8 cellular contexts compared by ENCODE assay signal in genomic region chr16:22898874-22899348, GRCh38.
DNase-seq lines count a peak whose midpoint lies in the region; TF ChIP-seq lines count a peak whose summit lies in the region.

No MANE protein-coding gene starts in this region.

- H3K4me1 ChIP-seq in mesendoderm (ENCODE audit: control insufficient read depth, low read depth, low read length), result no peaks in the 10 kb centered on the region

- WGBS in mesendoderm (ENCODE audit: extremely low coverage, insufficient coverage, low lambda C conversion rate), result no CpG with 5 or more reads among the region's 10 CpGs

- H2BK5ac ChIP-seq in mesendoderm (ENCODE audit: low read length), result no peak overlapping the region

- H3K27me3 ChIP-seq in mesendoderm (ENCODE audit: insufficient read depth, low read length, poor library complexity), result no peaks in the 10 kb centered on the region

- H2AK5ac ChIP-seq in mesendoderm (ENCODE audit: low read length), result no peak overlapping the region

- no peaks in the 10 kb centered on the region for H3K9me3 Mint-ChIP-seq in endothelial cell (ENCODE audit: unreplicated experiment)

- H3K27ac ChIP-seq in mesendoderm (ENCODE audit: low read depth, low read length), result no peak overlapping the region

- H3K79me2 ChIP-seq in mesendoderm (ENCODE audit: control insufficient read depth, insufficient read depth, low read length), result no peaks in the 10 kb centered on the region

- H3K4me3 ChIP-seq in mesendoderm (ENCODE audit: low read length), result no peak overlapping the region

- H3K27ac Mint-ChIP-seq in endothelial cell (ENCODE audit: unreplicated experiment), result no peak overlapping the region

- no peak overlapping the region for H4K8ac ChIP-seq in mesendoderm (ENCODE audit: low read depth, low read length)

- H2BK120ac ChIP-seq in mesendoderm (ENCODE audit: low read depth, low read length), result no peak overlapping the region

- H4K5ac ChIP-seq in mesendoderm (ENCODE audit: low read length), result no peak overlapping the region

- H3K4me3 Mint-ChIP-seq in endothelial cell (ENCODE audit: unreplicated experiment), result no peak overlapping the region

- no peak overlapping the region for H2BK15ac ChIP-seq in mesendoderm (replicated peaks; ENCODE audit: low read depth)

- no peak overlapping the region for H3K4ac ChIP-seq in mesendoderm (ENCODE audit: low read depth, low read length)

- H3K56ac ChIP-seq in mesendoderm (ENCODE audit: low read length), result no peak overlapping the region

- no peaks in the 10 kb centered on the region for H3K36me3 ChIP-seq in mesendoderm (ENCODE audit: control insufficient read depth, insufficient read depth, low read length)

- peak; percentile 88 for TF ChIP-seq CTCF in GM12873 (IDR thresholded peaks at IDR 0.05; ENCODE audit: insufficient read depth, low read depth, low read length, missing control alignments)
- TF ChIP-seq CTCF in endothelial cell (IDR thresholded peaks at IDR 0.05; ENCODE audit: unreplicated experiment), result peak; percentile 95

- no peak overlapping the region for H3K9ac ChIP-seq in mesendoderm (ENCODE audit: low read length)

- H3K36me3 Mint-ChIP-seq in endothelial cell (ENCODE audit: low read depth, unreplicated experiment), result no peaks in the 10 kb centered on the region

- H3K4me2 ChIP-seq in mesendoderm (ENCODE audit: low read length), result peak overlapping the region; percentile 13

- H3K23ac ChIP-seq in mesendoderm (ENCODE audit: low read length), result no peak overlapping the region

- no peak overlapping the region for H3K18ac ChIP-seq in mesendoderm (ENCODE audit: low read length)

- H3K4me1 Mint-ChIP-seq in endothelial cell (ENCODE audit: unreplicated experiment), result no peaks in the 10 kb centered on the region

- no peaks in the 10 kb centered on the region for H3K27me3 Mint-ChIP-seq in endothelial cell (ENCODE audit: unreplicated experiment)

- no peaks in the 10 kb centered on the region for H3K79me1 ChIP-seq in mesendoderm (ENCODE audit: low read length)

- DNase-seq in A172 (ENCODE audit: low spot score) (peak; percentile 62), NCI-H2196 treated with DMSO at 0.1 percent for 48 hours (lab: John Stamatoyannopoulos, UW; ENCODE audit: unreplicated experiment) (peak; percentile 83), endothelial cell (ENCODE audit: low spot score) (peak; percentile 83), mesendoderm (peak; percentile 93), cerebellar nuclear complex (lab: John Stamatoyannopoulos, UW) (no peak)
- DNase-seq in activated CD4-positive, alpha-beta T cell treated with anti-CD3 and anti-CD28 coated beads, Interleukin-2, amount 50 U/mL, for 4 hours, result peak; percentile 5 to 6
- peak; percentile 80 for DNase-seq in stimulated activated CD8-positive, alpha-beta memory T cell treated with anti-CD3 and anti-CD28 coated beads, Interleukin-4, amount 100 ng/mL, for 48 hours

Comparison
In these comparisons a context has a peak if more than half of its experiments do, and no peak if none do; other contexts are left out.
1. DNase-seq: peak in A172 (single experiment), NCI-H2196 treated with DMSO at 0.1 percent for 48 hours (single experiment), activated CD4-positive, alpha-beta T cell treated with anti-CD3 and anti-CD28 coated beads, Interleukin-2, amount 50 U/mL, for 4 hours (2 of 2), endothelial cell (single experiment), mesendoderm (single experiment) and stimulated activated CD8-positive, alpha-beta memory T cell treated with anti-CD3 and anti-CD28 coated beads, Interleukin-4, amount 100 ng/mL, for 48 hours (single experiment); none in cerebellar nuclear complex (0 of 2).